Comparison of ENCODE assay signal across 20 cellular contexts in the genomic region with DNA sequence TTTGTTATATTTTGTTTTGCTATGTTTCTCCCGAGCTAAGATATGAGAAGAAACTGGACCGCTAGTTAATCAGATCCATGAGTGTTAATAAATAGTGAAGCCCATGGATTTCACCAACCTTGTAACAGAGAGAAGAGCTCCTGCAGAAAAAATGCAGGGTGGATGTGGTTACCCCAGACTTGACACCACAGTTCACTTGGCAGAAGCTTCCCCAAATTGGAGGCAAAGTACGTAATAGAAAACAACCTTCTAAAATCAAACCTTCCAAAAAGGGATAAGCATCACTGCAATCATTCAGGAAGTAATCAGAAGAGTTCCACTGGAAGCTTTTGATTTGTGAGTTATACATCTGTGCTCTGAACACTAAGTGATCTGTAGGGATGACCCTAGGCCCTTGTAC.
"Had no signal": no experiment of that assay in that cellular context is flagged by ENCODE, and none has a peak within 500 bp of the region (broad histone marks: within the 10 kb centered on the region; RNA-seq: fewer than 3 reads in every experiment).

No MANE protein-coding gene starts in this region.

- H3K4me3 Mint-ChIP-seq: activated CD8-positive, alpha-beta T cell treated with anti-CD3 and anti-CD28 coated beads for 36 hours; activated naive CD8-positive, alpha-beta T cell treated with anti-CD3 and anti-CD28 coated beads, Interleukin-2, amount 10 ng/mL, durations not matched to agents 7 days and 5 days had no signal

- H3K27me3 ChIP-seq: cardiac muscle cell, tibial nerve, vagina had no signal

- H3K36me3 Mint-ChIP-seq: activated naive CD8-positive, alpha-beta T cell treated with anti-CD3 and anti-CD28 coated beads, Interleukin-2, amount 10 ng/mL, durations not matched to agents 7 days and 5 days had no signal

- H3K9me3 Mint-ChIP-seq: activated CD8-positive, alpha-beta T cell treated with anti-CD3 and anti-CD28 coated beads for 36 hours; activated naive CD8-positive, alpha-beta T cell treated with anti-CD3 and anti-CD28 coated beads, Interleukin-2, amount 10 ng/mL, durations not matched to agents 7 days and 5 days; activated T-helper 2 cell treated with anti-CD3 and anti-CD28 coated beads, Interferon-gamma antibody, Interleukin-2, Interleukin-4, amounts not matched to agents 10 μg/mL and 5 μg/mL and 100 μg/mL, durations not matched to agents 14 hours and 24 hours and 36 hours had no signal

- H3K27ac ChIP-seq: cardiac muscle cell, tibial nerve, vagina had no signal

- H3K4me3 ChIP-seq: cardiac muscle cell, lung, tibial nerve, vagina had no signal

- H3K27me3 Mint-ChIP-seq: activated CD8-positive, alpha-beta T cell treated with anti-CD3 and anti-CD28 coated beads for 36 hours; activated naive CD8-positive, alpha-beta T cell treated with anti-CD3 and anti-CD28 coated beads, Interleukin-2, amount 10 ng/mL, durations not matched to agents 7 days and 5 days had no signal

- H3K36me3 ChIP-seq: cardiac muscle cell, tibial nerve, vagina had no signal

- ATAC-seq: activated CD8-positive, alpha-beta T cell treated with anti-CD3 and anti-CD28 coated beads for 36 hours; stimulated activated naive CD8-positive, alpha-beta T cell treated with anti-CD3 and anti-CD28 coated beads, Interleukin-15, Interleukin-2, amounts not matched to agents 100 U/mL and 50 U/mL, for 24 hours had no signal

- H3K27ac Mint-ChIP-seq: activated CD8-positive, alpha-beta T cell treated with anti-CD3 and anti-CD28 coated beads for 36 hours; activated naive CD8-positive, alpha-beta T cell treated with anti-CD3 and anti-CD28 coated beads, Interleukin-2, amount 10 ng/mL, durations not matched to agents 7 days and 5 days; activated T-helper 2 cell treated with anti-CD3 and anti-CD28 coated beads, Interferon-gamma antibody, Interleukin-2, Interleukin-4, amounts not matched to agents 10 μg/mL and 5 μg/mL and 100 μg/mL, durations not matched to agents 14 hours and 24 hours and 36 hours had no signal

- H3K9me3 ChIP-seq: tibial nerve, vagina had no signal

- DNase-seq: activated CD4-positive, alpha-beta T cell treated with anti-CD3 and anti-CD28 coated beads for 48 hours; activated CD4-positive, CD25-positive, alpha-beta regulatory T cell; activated CD8-positive, alpha-beta T cell treated with anti-CD3 and anti-CD28 coated beads for 36 hours; activated naive CD4-positive, alpha-beta T cell treated with Interleukin-2 at 50 U/mL for 16 hours; activated naive CD8-positive, alpha-beta T cell treated with anti-CD3 and anti-CD28 coated beads, Interleukin-2, amount 10 ng/mL, durations not matched to agents 7 days and 5 days; activated T-cell treated with anti-CD3 and anti-CD28 coated beads, Interleukin-2, amount 50 U/mL, for 1 hour; amygdala; head of caudate nucleus; midbrain; occipital lobe; retina; stimulated activated CD4-positive, alpha-beta T cell treated with anti-CD3 and anti-CD28 coated beads, Interleukin-12 subunit alpha, Interleukin-12 subunit beta, amount 100 ng/mL, for 4 hours; stimulated activated CD4-positive, alpha-beta T cell treated with anti-CD3 and anti-CD28 coated beads, Interleukin-1b, Interleukin-23, amount 100 ng/mL, for 48 hours; stimulated activated naive CD8-positive, alpha-beta T cell treated with anti-CD3 and anti-CD28 coated beads, Interleukin-15, Interleukin-2, amounts not matched to agents 100 U/mL and 50 U/mL, for 24 hours; substantia nigra had no signal

- H3K4me1 Mint-ChIP-seq: activated naive CD8-positive, alpha-beta T cell treated with anti-CD3 and anti-CD28 coated beads, Interleukin-2, amount 10 ng/mL, durations not matched to agents 7 days and 5 days had no signal
